8 cellular contexts compared by ENCODE assay signal in genomic region chr5:1344975-1345838, GRCh38. TPM values are rescaled to one million over a fixed set of nuclear protein-coding genes. Genes with fewer than 3 reads are reported as not detected.
DNase-seq lines count a peak whose midpoint lies in the region; ATAC-seq and TF ChIP-seq lines count a peak whose summit lies in the region.

Gene CLPTM1L (minus strand): TSS chr5:1345099. CDS start chr5:1344841, 258 bp downstream.

- H3K4me3 Mint-ChIP-seq in naive thymus-derived CD4-positive, alpha-beta T cell = peak within 1 kb of the TSS; percentile 84 to 95 (median 91)
- H3K4me3 Mint-ChIP-seq in stimulated activated memory B cell treated with anti-CD40 and anti-IgM and Interleukin-4, amounts not matched to agents 10 μg/mL and 1 μg/mL and 100 μg/mL, for 72 hours = peak within 1 kb of the TSS; percentile 85

- H3K36me3 Mint-ChIP-seq in naive thymus-derived CD4-positive, alpha-beta T cell = peaks cover 0 to 24% (median 17%) of the 10 kb centered on the region in 5 donors
- peaks cover 29% of the 10 kb centered on the region for H3K36me3 Mint-ChIP-seq in stimulated activated memory B cell treated with anti-CD40 and anti-IgM and Interleukin-4, amounts not matched to agents 10 μg/mL and 1 μg/mL and 100 μg/mL, for 72 hours

- ATAC-seq in GM21723 (IDR thresholded peaks at IDR 0.05; ENCODE audit: unreplicated experiment) = peak; percentile 80
- peak; percentile 95 for ATAC-seq in naive thymus-derived CD4-positive, alpha-beta T cell
- ATAC-seq in stimulated activated memory B cell treated with anti-CD40 and anti-IgM and Interleukin-4, amounts not matched to agents 10 μg/mL and 1 μg/mL and 100 μg/mL, for 72 hours = peak; percentile 92

- POLR2A ChIA-PET in naive thymus-derived CD4-positive, alpha-beta T cell (lab: Charles Lee) = interaction anchor here (0.9 to 3.6 kb wide), 7 partner anchors 27 to 91 kb away, joined by 3 to 35 read pairs (median 6); no protein-coding TSS in a partner anchor

- no peaks in the 10 kb centered on the region for H3K9me3 Mint-ChIP-seq in naive thymus-derived CD4-positive, alpha-beta T cell
- H3K9me3 Mint-ChIP-seq in stimulated activated memory B cell treated with anti-CD40 and anti-IgM and Interleukin-4, amounts not matched to agents 10 μg/mL and 1 μg/mL and 100 μg/mL, for 72 hours = no peaks in the 10 kb centered on the region

- H4K20me1 ChIP-seq in fibroblast of lung (ENCODE audit: control insufficient read depth, extremely low read depth, insufficient read depth, low read length) = no peaks in the 10 kb centered on the region

- H3K27me3 ChIP-seq in fibroblast of lung (ENCODE audit: control insufficient read depth, insufficient read depth, low read length) = no peaks in the 10 kb centered on the region
- H3K27me3 ChIP-seq in naive thymus-derived CD4-positive, alpha-beta T cell (ENCODE audit: control insufficient read depth in 2 of 2, insufficient read depth in 2 of 2, low read length in 2 of 2) = no peaks in the 10 kb centered on the region

- intact Hi-C loops in naive thymus-derived CD4-positive, alpha-beta T cell (cut with micrococcal nuclease) = loop anchor here (1.0 to 10.0 kb wide), 12 partner anchors 29 to 460 kb away; partner anchors contain the start of genes TERT (in 2 of the 2), BRD9 (in 1 of the 2), LPCAT1 (in 1 of the 2) and MRPL36 (in 1 of the 2)

- peak within 1 kb of the TSS; percentile 79 to 94 (median 87) for H3K4me3 ChIP-seq in fibroblast of lung (replicated peaks in 1 of 4; ENCODE audit: control extremely low read depth in 1 of 4, insufficient read depth in 1 of 4, low read depth in 3 of 4, low read length in 4 of 4)
- H3K4me3 ChIP-seq in naive thymus-derived CD4-positive, alpha-beta T cell (ENCODE audit: low read length) = peak within 1 kb of the TSS; percentile 79

- H3K36me3 ChIP-seq in fibroblast of lung (ENCODE audit: control insufficient read depth, insufficient read depth, low read length) = peaks cover 14% of the 10 kb centered on the region
- H3K36me3 ChIP-seq in naive thymus-derived CD4-positive, alpha-beta T cell (ENCODE audit: control insufficient read depth in 2 of 3, insufficient read depth in 3 of 3, low read length in 3 of 3) = peaks cover 0 to 24% (median 11%) of the 10 kb centered on the region in 3 experiments

- no peak for TF ChIP-seq CTCF in fibroblast of lung (conservative IDR thresholded peaks at IDR 0.05 in 1 of 2, IDR thresholded peaks at IDR 0.05 in 1 of 2; ENCODE audit: low read depth in 1 of 2, low read length in 2 of 2)

- H2AFZ ChIP-seq in fibroblast of lung (ENCODE audit: low read length) = peak within 1 kb of the TSS; percentile 65

- DNase-seq in DMS53 treated with DMSO at 0.1 percent for 48 hours (lab: John Stamatoyannopoulos, UW; ENCODE audit: unreplicated experiment) (peak; percentile 77), KG1 (lab: John Stamatoyannopoulos, UW) (peak; percentile 78), RKO (ENCODE audit: low spot score) (peak; percentile 84), fibroblast of lung (ENCODE audit: low read depth in 2 of 2) (peak; percentile 80 to 81)
- peak; percentile 68 to 87 for DNase-seq in activated T-helper 1 cell treated with anti-CD3 and anti-CD28 coated beads, Interleukin-2, amount 50 U/mL, for 16 hours (ENCODE audit: low read depth in 1 of 2, low spot score in 1 of 2)
- DNase-seq in naive thymus-derived CD4-positive, alpha-beta T cell = peak; percentile 82 to 93 (median 90)

- peak within 1 kb of the TSS; percentile 94 for H3K27ac ChIP-seq in fibroblast of lung (ENCODE audit: insufficient read depth, low read length)
- peak within 1 kb of the TSS; percentile 97 for H3K27ac ChIP-seq in naive thymus-derived CD4-positive, alpha-beta T cell (ENCODE audit: low read depth, low read length)

- peak within 1 kb of the TSS; percentile 95 for H3K4me2 ChIP-seq in fibroblast of lung (ENCODE audit: extremely low read depth, insufficient read depth, low read length)

- peak within 1 kb of the TSS; percentile 72 to 95 (median 88) for H3K27ac Mint-ChIP-seq in naive thymus-derived CD4-positive, alpha-beta T cell
- peak within 1 kb of the TSS; percentile 27 for H3K27ac Mint-ChIP-seq in stimulated activated memory B cell treated with anti-CD40 and anti-IgM and Interleukin-4, amounts not matched to agents 10 μg/mL and 1 μg/mL and 100 μg/mL, for 72 hours

- peaks cover 10% of the 10 kb centered on the region for H3K79me2 ChIP-seq in fibroblast of lung (ENCODE audit: control insufficient read depth, insufficient read depth, low read length)

- peaks cover 3% of the 10 kb centered on the region for H3K4me1 ChIP-seq in fibroblast of lung (ENCODE audit: control insufficient read depth, extremely low read depth, insufficient read depth, low read length)
- peaks cover 12 to 18% of the 10 kb centered on the region in 2 donors for H3K4me1 ChIP-seq in naive thymus-derived CD4-positive, alpha-beta T cell (ENCODE audit: control insufficient read depth in 2 of 2, insufficient read depth in 2 of 2, low read length in 2 of 2)

- CTCF ChIA-PET in naive thymus-derived CD4-positive, alpha-beta T cell (lab: Charles Lee) = no interaction called here

- peaks cover 21 to 44% (median 33%) of the 10 kb centered on the region in 7 donors for H3K4me1 Mint-ChIP-seq in naive thymus-derived CD4-positive, alpha-beta T cell
- H3K4me1 Mint-ChIP-seq in stimulated activated memory B cell treated with anti-CD40 and anti-IgM and Interleukin-4, amounts not matched to agents 10 μg/mL and 1 μg/mL and 100 μg/mL, for 72 hours = peaks cover 45% of the 10 kb centered on the region

- no peaks in the 10 kb centered on the region for H3K27me3 Mint-ChIP-seq in naive thymus-derived CD4-positive, alpha-beta T cell
- H3K27me3 Mint-ChIP-seq in stimulated activated memory B cell treated with anti-CD40 and anti-IgM and Interleukin-4, amounts not matched to agents 10 μg/mL and 1 μg/mL and 100 μg/mL, for 72 hours = no peaks in the 10 kb centered on the region

- no peaks in the 10 kb centered on the region for H3K9me3 ChIP-seq in fibroblast of lung (ENCODE audit: control insufficient read depth, insufficient read depth, low read depth, low read length)
- H3K9me3 ChIP-seq in naive thymus-derived CD4-positive, alpha-beta T cell (ENCODE audit: control insufficient read depth in 2 of 3, low read length in 3 of 3) = no peaks in the 10 kb centered on the region

- peak within 1 kb of the TSS; percentile 95 for H3K9ac ChIP-seq in fibroblast of lung (ENCODE audit: insufficient read depth, low read length)

RNA-seq across cellular contexts. Expression of gene CLPTM1L, which starts in this region (rescaled TPM):
- total RNA-seq in fibroblast of lung = 189 and 215 TPM in 2 replicates
- 89.3 and 99.2 TPM in 2 replicates for polyA plus RNA-seq in fibroblast of lung
- polyA plus RNA-seq in fibroblast of lung (2012) = 57.3 and 69.6 TPM in 2 replicates
- polyA minus RNA-seq in fibroblast of lung (ENCODE audit: low replicate concordance) = 122 and 295 TPM in 2 replicates
- 100 to 1,000 TPM in 1 of 5 experiments, 10 to 100 TPM in 4; 64.9 to 104 (median 71.9) TPM for total RNA-seq in naive thymus-derived CD4-positive, alpha-beta T cell
- 10 to 100 TPM; 27.7 to 49.3 TPM for polyA plus RNA-seq in naive thymus-derived CD4-positive, alpha-beta T cell

Comparison
In these comparisons a context has a peak if more than half of its experiments do, and no peak if none do; other contexts are left out.
1. Peak in every context shown above with its lines: DNase-seq, ATAC-seq, H3K4me3 ChIP-seq and H3K27ac ChIP-seq.